In the genomic region with DNA sequence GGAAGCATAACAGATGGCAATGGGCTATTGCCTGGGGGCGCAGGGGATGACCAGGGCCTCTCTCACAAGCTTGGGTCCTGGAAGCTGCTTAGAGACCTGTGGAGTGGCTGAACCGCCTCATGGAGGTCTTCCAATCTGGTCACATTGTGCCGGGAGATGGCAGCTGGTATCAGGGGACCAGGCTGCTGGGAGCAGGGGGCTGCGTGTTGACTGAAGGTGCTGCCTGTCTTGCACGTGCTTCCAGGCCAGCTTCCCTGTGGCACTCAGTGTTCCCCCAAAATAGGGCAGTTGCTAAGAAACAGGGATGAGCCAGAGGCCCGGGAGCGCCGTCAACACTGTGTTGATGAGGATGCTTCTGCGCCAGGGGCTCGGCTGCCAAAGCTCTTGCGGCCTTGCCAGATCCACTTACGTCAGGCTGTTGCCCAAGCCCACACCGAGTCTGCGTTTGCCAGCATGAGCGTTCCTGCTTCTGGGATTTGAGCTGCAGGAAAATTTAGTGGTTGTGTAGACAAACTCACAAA, we compare ENCODE assay signal across 9 cellular contexts. TPM values are rescaled to one million over a fixed set of nuclear protein-coding genes. Genes with fewer than 3 reads are reported as not detected.
A peak's percentile ranks its signal among the peaks of the same experiment; 100 is the strongest.
DNase-seq lines count a peak whose midpoint lies in the region; ATAC-seq and TF ChIP-seq lines count a peak whose summit lies in the region.
"Had no signal": no experiment of that assay in that cellular context is flagged by ENCODE, and none has a peak within 500 bp of the region (broad histone marks: within the 10 kb centered on the region; RNA-seq: fewer than 3 reads in every experiment).

No MANE protein-coding gene starts in this region.

- no peak overlapping the region for H3K4me3 ChIP-seq in psoas muscle

- H3K4me1 ChIP-seq in psoas muscle: peaks cover 16% of the 10 kb centered on the region

- peaks cover 0 to 23% (median 8%) of the 10 kb centered on the region in 3 donors for H3K27me3 ChIP-seq in psoas muscle (ENCODE audit: insufficient read depth in 3 of 3, low read length in 2 of 3)

- ATAC-seq in psoas muscle: peak; percentile 83 to 93 (median 91)
- no peak for ATAC-seq in GM21529 (IDR thresholded peaks at IDR 0.05; ENCODE audit: unreplicated experiment)
- no peak for ATAC-seq in GM21515 (IDR thresholded peaks at IDR 0.05; ENCODE audit: unreplicated experiment)

- no peaks in the 10 kb centered on the region for H3K9me3 Mint-ChIP-seq in progenitor cell of endocrine pancreas (ENCODE audit: low read depth)
- no peaks in the 10 kb centered on the region for H3K9me3 Mint-ChIP-seq in CD14-positive monocyte
- H3K9me3 Mint-ChIP-seq: activated naive CD8-positive, alpha-beta T cell treated with anti-CD3 and anti-CD28 coated beads for 36 hours had no signal

- DNase-seq in COR-L47 (lab: John Stamatoyannopoulos, UW): peak; percentile 9
- peak; percentile 74 to 96 (median 90) for DNase-seq in head of caudate nucleus
- DNase-seq in psoas muscle: peak; percentile 92 to 95
- no peak for DNase-seq in progenitor cell of endocrine pancreas (ENCODE audit: low spot score, unreplicated experiment)
- no peak for DNase-seq in CD14-positive monocyte (ENCODE audit: low spot score)
- DNase-seq: activated naive CD8-positive, alpha-beta T cell treated with anti-CD3 and anti-CD28 coated beads for 36 hours had no signal

- H3K27ac ChIP-seq in adipose tissue (ENCODE audit: low read depth, low read length) (peak overlapping the region; percentile 30), psoas muscle (peak overlapping the region; percentile 36)

- H3K4me1 Mint-ChIP-seq in progenitor cell of endocrine pancreas (ENCODE audit: low read depth) (no peaks in the 10 kb centered on the region), CD14-positive monocyte (peaks cover 31% of the 10 kb centered on the region)

- H3K9me3 ChIP-seq in psoas muscle: no peaks in the 10 kb centered on the region

- no peaks in the 10 kb centered on the region for H3K36me3 ChIP-seq in psoas muscle (ENCODE audit: insufficient read depth in 1 of 2, low read depth in 1 of 2)

- no peak for TF ChIP-seq CTCF in psoas muscle (IDR thresholded peaks at IDR 0.05)
- no peak for TF ChIP-seq CTCF in progenitor cell of endocrine pancreas (IDR thresholded peaks at IDR 0.05; ENCODE audit: unreplicated experiment)
- no peak for TF ChIP-seq CTCF in CD14-positive monocyte (IDR thresholded peaks at IDR 0.05)

- intact Hi-C loops in head of caudate nucleus (cut with DNase I) (loop anchor here (2.0 kb wide), 1 partner anchor 167 kb away; the partner anchor contains the start of gene CDK17), psoas muscle (cut with DNase I) (no loop called here), CD14-positive monocyte (cut with micrococcal nuclease) (no loop called here)

- H3K27ac Mint-ChIP-seq in progenitor cell of endocrine pancreas (no peak overlapping the region), CD14-positive monocyte (peak overlapping the region in 2 of 7 donors; percentile 14 to 30)
- H3K27ac Mint-ChIP-seq: activated naive CD8-positive, alpha-beta T cell treated with anti-CD3 and anti-CD28 coated beads for 36 hours had no signal

- H3K36me3 Mint-ChIP-seq in progenitor cell of endocrine pancreas (ENCODE audit: insufficient read depth) (no peaks in the 10 kb centered on the region), CD14-positive monocyte (peaks cover 62 to 86% of the 10 kb centered on the region in 2 donors)

- 48 to 83% (median 51%) methylated on average over 15 of the region's 15 CpGs for WGBS in adipose tissue, 3 donors
- 13 to 17% (median 16%) methylated on average over 14 to 15 of the region's 15 CpGs for WGBS in psoas muscle, 3 donors

- H3K27me3 Mint-ChIP-seq in progenitor cell of endocrine pancreas: no peaks in the 10 kb centered on the region
- peaks cover 0 to 8% (median 2%) of the 10 kb centered on the region in 3 donors for H3K27me3 Mint-ChIP-seq in CD14-positive monocyte (ENCODE audit: low read depth in 3 of 3)
- H3K27me3 Mint-ChIP-seq: activated naive CD8-positive, alpha-beta T cell treated with anti-CD3 and anti-CD28 coated beads for 36 hours had no signal

- H3K4me3 Mint-ChIP-seq in progenitor cell of endocrine pancreas (ENCODE audit: low read depth) (no peak overlapping the region), CD14-positive monocyte (no peak overlapping the region)
- H3K4me3 Mint-ChIP-seq: activated naive CD8-positive, alpha-beta T cell treated with anti-CD3 and anti-CD28 coated beads for 36 hours had no signal

RNA-seq across cellular contexts. Expression of gene ELK3, which starts 39.8 kb away (rescaled TPM):
- polyA plus RNA-seq in adipose tissue (10 to 100 TPM in 2 of 3 donors, 1 to 10 TPM in 1; 4.7 to 28.1 (median 26.3) TPM), psoas muscle (10 to 100 TPM in 1 of 3 donors, 1 to 10 TPM in 2; 3.7 to 13.9 (median 4.8) TPM), CD14-positive monocyte (10 to 100 TPM; 12.1 to 14.6 TPM)
- total RNA-seq in psoas muscle (10 to 100 TPM in 2 of 4 donors, 1 to 10 TPM in 2; 7.8 to 12.6 (median 10.0) TPM), progenitor cell of endocrine pancreas (4.2 and 5.4 TPM in 2 replicates)

Comparison
In these comparisons a context has a peak if more than half of its experiments do, and no peak if none do; other contexts are left out.
1. DNase-seq: peak in COR-L47 (single experiment), head of caudate nucleus (42 of 42) and psoas muscle (2 of 2); none in progenitor cell of endocrine pancreas (single experiment) and CD14-positive monocyte (single experiment).
2. ATAC-seq: peak in psoas muscle (4 of 4); none in GM21529 (single experiment) and GM21515 (single experiment).